8 cellular contexts compared by ENCODE assay signal in the genomic region with DNA sequence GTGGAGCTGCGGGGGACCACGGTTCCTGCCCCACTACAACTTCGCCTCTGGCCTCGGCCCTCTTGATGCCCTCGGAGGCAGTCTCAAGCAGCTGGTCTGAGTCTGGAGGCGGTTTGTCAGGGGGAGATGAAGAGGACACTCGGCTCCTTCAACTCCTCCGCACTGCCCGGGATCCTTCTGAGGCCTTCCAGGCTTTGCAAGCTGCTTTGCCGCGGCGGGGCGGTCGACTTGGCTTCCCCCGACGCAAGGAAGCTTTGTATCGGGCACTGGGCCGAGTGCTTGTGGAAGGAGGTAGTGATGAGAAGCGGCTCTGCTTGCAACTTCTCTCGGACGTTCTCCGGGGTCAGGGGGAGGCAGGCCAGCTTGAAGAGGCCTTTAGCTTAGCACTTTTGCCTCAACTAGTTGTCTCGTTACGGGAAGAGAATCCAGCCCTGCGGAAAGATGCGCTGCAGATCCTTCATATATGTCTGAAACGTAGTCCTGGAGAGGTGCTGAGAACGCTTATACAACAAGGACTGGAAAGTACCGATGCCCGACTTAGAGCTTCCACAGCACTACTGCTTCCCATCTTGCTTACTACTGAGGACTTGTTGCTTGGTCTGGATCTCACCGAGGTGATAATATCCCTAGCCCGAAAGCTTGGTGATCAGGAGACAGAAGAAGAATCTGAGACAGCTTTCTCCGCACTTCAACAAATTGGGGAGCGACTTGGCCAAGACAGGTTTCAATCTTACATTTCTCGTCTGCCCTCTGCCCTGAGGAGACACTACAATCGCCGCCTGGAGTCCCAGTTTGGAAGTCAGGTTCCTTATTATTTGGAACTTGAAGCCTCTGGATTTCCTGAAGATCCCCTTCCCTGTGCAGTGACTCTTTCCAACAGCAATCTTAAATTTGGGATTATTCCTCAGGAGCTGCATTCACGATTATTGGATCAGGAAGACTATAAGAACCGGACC. TPM values are rescaled to one million over a fixed set of nuclear protein-coding genes. Genes with fewer than 3 reads are reported as not detected.
DNase-seq lines count a peak whose midpoint lies in the region; ATAC-seq, FAIRE-seq and TF ChIP-seq lines count a peak whose summit lies in the region.

No MANE protein-coding gene starts in this region.

- ATAC-seq in GM21717 (IDR thresholded peaks at IDR 0.05; ENCODE audit: unreplicated experiment) (peak; percentile 8), HepG2 (peak; percentile 5; the same call in 2 of the 3 replicates)

- H3K9me3 ChIP-seq in OCI-LY1 (ENCODE audit: low read length) (no peaks in the 10 kb centered on the region), HepG2 (ENCODE audit: low read length) (no peaks in the 10 kb centered on the region)

- H2AFZ ChIP-seq in OCI-LY1 (ENCODE audit: low read length) = 0 out of 2 replicates have a peak overlapping the region, but pooled peaks have one; percentile 5
- H2AFZ ChIP-seq in HepG2 (ENCODE audit: low read length) = no peak overlapping the region

- H3K4me1 ChIP-seq in OCI-LY1 (ENCODE audit: insufficient read depth, low read length, severe bottlenecking) (peaks cover 56% of the 10 kb centered on the region), HepG2 (ENCODE audit: insufficient read depth, low read length) (peaks cover 44% of the 10 kb centered on the region)

- no peak for FAIRE-seq in HepG2 (lab: Jason Lieb, UNC)

- no peaks in the 10 kb centered on the region for H4K20me1 ChIP-seq in OCI-LY1 (ENCODE audit: insufficient read depth, low read length)
- H4K20me1 ChIP-seq in HepG2 (ENCODE audit: insufficient read depth, low read length) = peaks cover 13% of the 10 kb centered on the region

- H3K27me3 ChIP-seq in OCI-LY1 (ENCODE audit: insufficient read depth, low read length) (no peaks in the 10 kb centered on the region), HepG2 (ENCODE audit: control insufficient read depth in 1 of 2, insufficient read depth in 2 of 2, low read length in 2 of 2) (no peaks in the 10 kb centered on the region; a peak in 1 of 5 replicates)

- no peak for TF ChIP-seq POLR2A in HepG2 (IDR thresholded peaks at IDR 0.05; ENCODE audit: insufficient read depth in 1 of 2, low read depth in 2 of 2, low read length in 2 of 2)

- no peak for TF ChIP-seq RAD21 in HepG2 (CRISPR knock-in tag; IDR thresholded peaks at IDR 0.05)

- DNase-seq in DMS53 (lab: John Stamatoyannopoulos, UW) (peak; percentile 66), DMS53 treated with DMSO at 0.1 percent for 48 hours (lab: John Stamatoyannopoulos, UW; ENCODE audit: unreplicated experiment) (no peak), coronary artery (ENCODE audit: low spot score) (no peak), HepG2 (ENCODE audit: low spot score) (no peak), superior temporal gyrus (ENCODE audit: extremely low spot score) (peak; percentile 54), NCI-H1436 treated with DMSO at 0.1 percent for 48 hours (lab: John Stamatoyannopoulos, UW) (no peak)

- peak overlapping the region; percentile 69 for H3K27ac ChIP-seq in OCI-LY1 (ENCODE audit: low read depth, low read length, poor library complexity, severe bottlenecking)
- peak overlapping the region; percentile 83 to 93 for H3K27ac ChIP-seq in coronary artery
- peak overlapping the region; percentile 77 for H3K27ac ChIP-seq in HepG2 (ENCODE audit: extremely low read length, insufficient read depth, low read length)

- intact Hi-C loops in HepG2 (cut with micrococcal nuclease; ENCODE audit: unreplicated experiment) = loop anchor here (1.0 to 2.0 kb wide), 4 partner anchors 66 to 290 kb away; a partner anchor contains a TSS

- H3K36me3 ChIP-seq in OCI-LY1 (ENCODE audit: insufficient read depth, low read length) = no peaks in the 10 kb centered on the region
- no peaks in the 10 kb centered on the region for H3K36me3 ChIP-seq in HepG2 (replicated peaks in 1 of 2; ENCODE audit: control insufficient read depth in 1 of 2, insufficient read depth in 2 of 2, low read length in 2 of 2)

- no peaks in the 10 kb centered on the region for H3K9me2 ChIP-seq in OCI-LY1 (ENCODE audit: low read depth, low read length)

- in situ Hi-C loops in HepG2 (cut with HindIII; ENCODE audit: extremely low pct_ligation_motif_present, low pct_unique_long_range_greater_than_20kb) = loop anchor here (5.0 kb wide), 1 partner anchor 174 kb away; a partner anchor contains a TSS

- POLR2A ChIA-PET in HepG2 (lab: Yijun Ruan, JAX) = interaction anchor here (0.6 to 4.5 kb wide), 9 partner anchors 15 to 173 kb away, joined by 3 to 42 read pairs (median 5); a partner anchor contains a TSS

- H3K4me2 ChIP-seq in OCI-LY1 (ENCODE audit: low read length) (peak overlapping the region; percentile 76), HepG2 (ENCODE audit: low read depth, low read length) (peak overlapping the region; percentile 82)

- TF ChIP-seq CTCF in OCI-LY1 (IDR thresholded peaks at IDR 0.05; ENCODE audit: low read length) (no peak), coronary artery (IDR thresholded peaks at IDR 0.05) (no peak), HepG2 (CRISPR knock-in tag; IDR thresholded peaks at IDR 0.05) (no peak)

- no peaks in the 10 kb centered on the region for H3F3A ChIP-seq in OCI-LY1 (ENCODE audit: insufficient read depth, low read length)

- no TSS peak for BruUV-seq in HepG2 (replicated peaks; lab: Mats Ljungman, UMichigan)

- H3K79me2 ChIP-seq in OCI-LY1 (ENCODE audit: insufficient read depth, low read length) = peaks cover 76% of the 10 kb centered on the region
- H3K79me2 ChIP-seq in HepG2 (ENCODE audit: insufficient read depth, low read length) = peaks cover 93% of the 10 kb centered on the region

- CTCF ChIA-PET in HepG2 (lab: Yijun Ruan, JAX; ENCODE audit: low intra/inter-chr PET ratio, low total read pairs) = no interaction called here

- H3K9ac ChIP-seq in OCI-LY1 (ENCODE audit: low read length) (peak overlapping the region; percentile 76), HepG2 (ENCODE audit: insufficient read depth, low read depth, low read length) (peak overlapping the region; percentile 79)

- H3K4me3 ChIP-seq in OCI-LY1 (ENCODE audit: low read depth, low read length, poor library complexity, severe bottlenecking) (peak overlapping the region; percentile 86), coronary artery (peak overlapping the region; percentile 81), HepG2 (replicated peaks in 1 of 3; ENCODE audit: insufficient read depth in 1 of 3, low read depth in 2 of 3, low read length in 3 of 3) (peak overlapping the region; percentile 83 to 88 (median 84))

- no peak for TF ChIP-seq EP300 in HepG2 (IDR thresholded peaks at IDR 0.05; ENCODE audit: low read depth in 2 of 2, low read length in 2 of 2)
- TF ChIP-seq EP300 in HepG2 (CRISPR knock-in tag; IDR thresholded peaks at IDR 0.05; ENCODE audit: borderline replicate concordance) = no peak

- 50% methylated on average over 32 of the region's 39 CpGs for WGBS in HepG2 (ENCODE audit: low lambda C conversion rate)

TF ChIP-seq in HepG2, 621 proteins besides CTCF, POLR2A, EP300 and RAD21 (continues in another document):
- TF ChIP-seq POGZ (CRISPR knock-in tag; IDR thresholded peaks at IDR 0.05) = no peak

RNA-seq across cellular contexts. Expression of a gene that starts 0.9 kb away (rescaled TPM):
- total RNA-seq in HepG2 (2016; rRNA removed; fragmentation: Illumina TruSeq; extraction: Trizol) = 9.8 and 10.6 TPM in 2 replicates
- total RNA-seq in HepG2 (2016; cell fraction: cytosol; rRNA removed; fragmentation: Illumina TruSeq; extraction: Trizol; ENCODE audit: low read depth) = 11.4 and 15.3 TPM in 2 replicates
- total RNA-seq in HepG2 (2016; cell fraction: insoluble cytoplasmic fraction; rRNA removed; fragmentation: Illumina TruSeq; extraction: Trizol) = 8.9 and 9.1 TPM in 2 replicates
- total RNA-seq in HepG2 (2016; cell fraction: membrane; rRNA removed; fragmentation: Illumina TruSeq; extraction: Trizol) = 8.1 and 8.4 TPM in 2 replicates
- 18.8 and 24.1 TPM in 2 replicates for total RNA-seq in HepG2 (2016; cell fraction: nucleus; rRNA removed; fragmentation: Illumina TruSeq; extraction: Trizol)
- 5.6 TPM in 2 replicates for polyA plus RNA-seq in HepG2 (2011; rRNA removed)
- polyA plus RNA-seq in HepG2 (2011; cell fraction: cytosol; rRNA removed) = 1.6 and 4.2 TPM in 2 replicates
- polyA plus RNA-seq in HepG2 (2011; cell fraction: nucleus; rRNA removed) = 5.5 and 5.7 TPM in 2 replicates
- 3.5 and 4.6 TPM in 2 replicates for polyA plus RNA-seq in HepG2 (2012)
- 0.69 and 0.71 TPM in 2 replicates for polyA plus RNA-seq in HepG2 (2016; cell fraction: cytosol; fragmentation: Illumina TruSeq; extraction: Trizol; ENCODE audit: low read depth)
- polyA plus RNA-seq in HepG2 (2016; cell fraction: insoluble cytoplasmic fraction; fragmentation: Illumina TruSeq; extraction: Trizol; ENCODE audit: low read depth) = 5.4 and 7.3 TPM in 2 replicates
- 1.6 and 1.7 TPM in 2 replicates for polyA plus RNA-seq in HepG2 (2016; cell fraction: membrane; fragmentation: Illumina TruSeq; extraction: Trizol; ENCODE audit: low read depth)
- polyA plus RNA-seq in HepG2 (2016; cell fraction: nucleus; fragmentation: Illumina TruSeq; extraction: Trizol; ENCODE audit: insufficient read depth, low read depth) = 14.0 and 17.1 TPM in 2 replicates
- polyA minus RNA-seq in HepG2 (2011; rRNA and poly(A)+ RNA removed; ENCODE audit: low replicate concordance) = 14.7 and 16.5 TPM in 2 replicates
- 7.1 and 7.9 TPM in 2 replicates for polyA minus RNA-seq in HepG2 (2011; cell fraction: cytosol; rRNA and poly(A)+ RNA removed)
- 49.1 and 63.7 TPM in 2 replicates for polyA minus RNA-seq in HepG2 (2011; cell fraction: nucleus; rRNA and poly(A)+ RNA removed)

RNA-seq across cellular contexts. Expression of a gene that starts 1.1 kb away (rescaled TPM):
- total RNA-seq in HepG2 (2016; rRNA removed; fragmentation: Illumina TruSeq; extraction: Trizol) = 6.6 and 9.8 TPM in 2 replicates
- total RNA-seq in HepG2 (2016; cell fraction: cytosol; rRNA removed; fragmentation: Illumina TruSeq; extraction: Trizol; ENCODE audit: low read depth) = 2.5 and 4.1 TPM in 2 replicates
- total RNA-seq in HepG2 (2016; cell fraction: insoluble cytoplasmic fraction; rRNA removed; fragmentation: Illumina TruSeq; extraction: Trizol) = 6.6 and 8.2 TPM in 2 replicates
- 2.5 and 2.9 TPM in 2 replicates for total RNA-seq in HepG2 (2016; cell fraction: membrane; rRNA removed; fragmentation: Illumina TruSeq; extraction: Trizol)
- 8.3 and 9.3 TPM in 2 replicates for total RNA-seq in HepG2 (2016; cell fraction: nucleus; rRNA removed; fragmentation: Illumina TruSeq; extraction: Trizol)
- polyA plus RNA-seq in HepG2 (2011; rRNA removed) = 2.7 and 3.4 TPM in 2 replicates
- 1.1 and 2.2 TPM in 2 replicates for polyA plus RNA-seq in HepG2 (2011; cell fraction: cytosol; rRNA removed)
- polyA plus RNA-seq in HepG2 (2011; cell fraction: nucleus; rRNA removed) = 3.3 and 4.5 TPM in 2 replicates
- polyA plus RNA-seq in HepG2 (2012) = 4.6 and 4.8 TPM in 2 replicates
- polyA plus RNA-seq in HepG2 (2016; cell fraction: cytosol; fragmentation: Illumina TruSeq; extraction: Trizol; ENCODE audit: low read depth) = 0.50 and 0.64 TPM in 2 replicates
- 4.3 and 5.1 TPM in 2 replicates for polyA plus RNA-seq in HepG2 (2016; cell fraction: insoluble cytoplasmic fraction; fragmentation: Illumina TruSeq; extraction: Trizol; ENCODE audit: low read depth)
- polyA plus RNA-seq in HepG2 (2016; cell fraction: membrane; fragmentation: Illumina TruSeq; extraction: Trizol; ENCODE audit: low read depth) = 0.31 and 0.84 TPM in 2 replicates
- polyA plus RNA-seq in HepG2 (2016; cell fraction: nucleus; fragmentation: Illumina TruSeq; extraction: Trizol; ENCODE audit: insufficient read depth, low read depth) = 5.2 and 5.5 TPM in 2 replicates
- 17.1 and 19.1 TPM in 2 replicates for polyA minus RNA-seq in HepG2 (2011; rRNA and poly(A)+ RNA removed; ENCODE audit: low replicate concordance)
- polyA minus RNA-seq in HepG2 (2011; cell fraction: cytosol; rRNA and poly(A)+ RNA removed) = 6.0 and 6.7 TPM in 2 replicates
- 19.1 and 27.1 TPM in 2 replicates for polyA minus RNA-seq in HepG2 (2011; cell fraction: nucleus; rRNA and poly(A)+ RNA removed)

Comparison
In these comparisons a context has a peak if more than half of its experiments do, and no peak if none do; other contexts are left out.
1. DNase-seq: peak in DMS53 (single experiment) and superior temporal gyrus (single experiment); none in DMS53 treated with DMSO at 0.1 percent for 48 hours (single experiment), coronary artery (single experiment), HepG2 (single experiment) and NCI-H1436 treated with DMSO at 0.1 percent for 48 hours (single experiment).
2. Peak in every context shown above with its lines, with median percentiles within 50 percentile points of each other: H3K27ac ChIP-seq and H3K4me3 ChIP-seq.